21 cellular contexts compared by ENCODE assay signal in the genomic region with DNA sequence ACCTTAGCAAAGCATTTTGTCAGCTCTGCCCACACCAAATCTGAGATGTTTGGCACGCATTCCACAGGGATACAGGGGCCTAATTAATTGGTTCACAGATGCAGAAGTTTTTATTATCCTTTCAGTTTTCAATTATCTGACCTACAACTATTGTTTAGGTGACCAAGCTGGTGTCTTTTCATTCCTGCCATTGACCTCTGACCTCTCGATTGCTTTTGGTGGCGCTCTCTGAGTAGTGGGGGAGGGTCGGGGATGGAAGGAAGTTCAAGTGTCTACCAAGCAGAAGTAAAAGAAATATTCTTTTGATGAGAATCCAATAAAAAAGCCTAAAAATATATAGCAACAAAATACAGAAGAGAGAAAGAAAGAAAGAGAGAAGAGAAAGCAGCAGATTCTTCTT. TPM values are rescaled to one million over a fixed set of nuclear protein-coding genes. Genes with fewer than 3 reads are reported as not detected.
DNase-seq lines count a peak whose midpoint lies in the region; ATAC-seq and TF ChIP-seq lines count a peak whose summit lies in the region.
"Had no signal": no experiment of that assay in that cellular context is flagged by ENCODE, and none has a peak within 500 bp of the region (broad histone marks: within the 10 kb centered on the region; RNA-seq: fewer than 3 reads in every experiment).

No MANE protein-coding gene starts in this region.

- CTCF ChIA-PET in CD8-positive, alpha-beta T cell (lab: Charles Lee): no interaction called here
- CTCF ChIA-PET in activated CD4-positive, alpha-beta memory T cell treated with anti-CD3 and anti-CD28 coated beads for 36 hours (lab: Charles Lee): no interaction called here

- ATAC-seq in CD8-positive, alpha-beta T cell: no peak
- no peak for ATAC-seq in memory B cell (ENCODE audit: low read depth)

- H3K9me3 ChIP-seq in CD8-positive, alpha-beta T cell (ENCODE audit: low read length): no peaks in the 10 kb centered on the region
- H3K9me3 ChIP-seq: MG63 had no signal

- H3K27me3 Mint-ChIP-seq in T-helper 1 cell treated with Interleukin-12 subunit alpha and Interleukin-12 subunit beta and Interleukin-4 antibody, amounts not matched to agents 30 μg/mL and 1 μg/mL, for 36 hours (ENCODE audit: low read depth): no peaks in the 10 kb centered on the region
- H3K27me3 Mint-ChIP-seq in CD8-positive, alpha-beta T cell (ENCODE audit: low read depth): no peaks in the 10 kb centered on the region
- no peaks in the 10 kb centered on the region for H3K27me3 Mint-ChIP-seq in activated CD4-positive, alpha-beta memory T cell treated with anti-CD3 and anti-CD28 coated beads for 36 hours
- H3K27me3 Mint-ChIP-seq in memory B cell: peaks cover 4% of the 10 kb centered on the region
- H3K27me3 Mint-ChIP-seq in glutamatergic neuron (ENCODE audit: unreplicated experiment): peaks cover 4% of the 10 kb centered on the region

- no peak overlapping the region for H3K4me3 ChIP-seq in CD8-positive, alpha-beta T cell (ENCODE audit: low read depth, low read length)
- H3K4me3 ChIP-seq: BLaER1 treated with 17β-estradiol and CSF1 and Interleukin-3, amounts not matched to agents 10 nM and 100 nM; MG63; SK-N-MC had no signal

- peaks cover 42% of the 10 kb centered on the region for H3K4me1 Mint-ChIP-seq in T-helper 1 cell treated with Interleukin-12 subunit alpha and Interleukin-12 subunit beta and Interleukin-4 antibody, amounts not matched to agents 30 μg/mL and 1 μg/mL, for 36 hours (ENCODE audit: low read depth)
- peaks cover 11% of the 10 kb centered on the region for H3K4me1 Mint-ChIP-seq in CD8-positive, alpha-beta T cell (ENCODE audit: low read depth)
- peaks cover 54% of the 10 kb centered on the region for H3K4me1 Mint-ChIP-seq in activated CD4-positive, alpha-beta memory T cell treated with anti-CD3 and anti-CD28 coated beads for 36 hours (ENCODE audit: low read depth)
- peaks cover 36% of the 10 kb centered on the region for H3K4me1 Mint-ChIP-seq in memory B cell
- no peaks in the 10 kb centered on the region for H3K4me1 Mint-ChIP-seq in glutamatergic neuron (ENCODE audit: low read depth, unreplicated experiment)

- no peak overlapping the region for H3K27ac ChIP-seq in CD8-positive, alpha-beta T cell (ENCODE audit: low read depth, low read length)
- H3K27ac ChIP-seq: RWPE1, SK-N-MC had no signal

- H3K27ac Mint-ChIP-seq in T-helper 1 cell treated with Interleukin-12 subunit alpha and Interleukin-12 subunit beta and Interleukin-4 antibody, amounts not matched to agents 30 μg/mL and 1 μg/mL, for 36 hours: peak overlapping the region; percentile 51
- peak overlapping the region; percentile 16 for H3K27ac Mint-ChIP-seq in CD8-positive, alpha-beta T cell
- peak overlapping the region; percentile 89 for H3K27ac Mint-ChIP-seq in activated CD4-positive, alpha-beta memory T cell treated with anti-CD3 and anti-CD28 coated beads for 36 hours
- H3K27ac Mint-ChIP-seq in memory B cell (no peak overlapping the region), glutamatergic neuron (ENCODE audit: unreplicated experiment) (no peak overlapping the region)
- H3K27ac Mint-ChIP-seq: CD4-positive, alpha-beta memory T cell had no signal

- H3K4me1 ChIP-seq in CD8-positive, alpha-beta T cell (ENCODE audit: insufficient read depth, low read length): peaks cover 4% of the 10 kb centered on the region

- H3K27me3 ChIP-seq in CD8-positive, alpha-beta T cell (ENCODE audit: insufficient read depth, low read length): no peaks in the 10 kb centered on the region
- H3K27me3 ChIP-seq: BLaER1 treated with 17β-estradiol and CSF1 and Interleukin-3, amounts not matched to agents 10 nM and 100 nM; MG63 had no signal

- H3K36me3 ChIP-seq in CD8-positive, alpha-beta T cell (ENCODE audit: insufficient read depth, low read length): no peaks in the 10 kb centered on the region
- H3K36me3 ChIP-seq: BLaER1 treated with 17β-estradiol and CSF1 and Interleukin-3, amounts not matched to agents 10 nM and 100 nM; MG63 had no signal

- POLR2A ChIA-PET in CD8-positive, alpha-beta T cell (lab: Charles Lee): interaction anchor here (0.7 kb wide), 1 partner anchor 30 kb away, joined by 3 read pairs; no protein-coding TSS in a partner anchor
- POLR2A ChIA-PET in activated CD4-positive, alpha-beta memory T cell treated with anti-CD3 and anti-CD28 coated beads for 36 hours (lab: Charles Lee): no interaction called here

- DNase-seq in T-helper 1 cell (no peak), memory B cell (ENCODE audit: low spot score in 2 of 2) (no peak), NCI-H146 (lab: John Stamatoyannopoulos, UW) (no peak), iPS-NIHi11 (ENCODE audit: low spot score) (no peak), glutamatergic neuron (no peak)
- no peak for DNase-seq in CD8-positive, alpha-beta T cell
- no peak for DNase-seq in activated CD4-positive, alpha-beta memory T cell treated with anti-CD3 and anti-CD28 coated beads for 36 hours
- DNase-seq: 8988T; CD4-positive, alpha-beta memory T cell; DMS153; GDM1; H7; Kasumi-1; MG63; NCI-H748 treated with DMSO at 0.1 percent for 48 hours; NK-92 treated with Interleukin-12 subunit alpha and Interleukin-12 subunit beta, amount 100 ng/mL, for 24 hours; SHP77 treated with DMSO at 0.1 percent for 48 hours had no signal

- no peak overlapping the region for H3K4me3 Mint-ChIP-seq in T-helper 1 cell treated with Interleukin-12 subunit alpha and Interleukin-12 subunit beta and Interleukin-4 antibody, amounts not matched to agents 30 μg/mL and 1 μg/mL, for 36 hours
- H3K4me3 Mint-ChIP-seq in CD8-positive, alpha-beta T cell: no peak overlapping the region
- H3K4me3 Mint-ChIP-seq in activated CD4-positive, alpha-beta memory T cell treated with anti-CD3 and anti-CD28 coated beads for 36 hours: no peak overlapping the region
- H3K4me3 Mint-ChIP-seq in memory B cell (peak overlapping the region; percentile 9), glutamatergic neuron (ENCODE audit: unreplicated experiment) (no peak overlapping the region)
- H3K4me3 Mint-ChIP-seq: CD4-positive, alpha-beta memory T cell had no signal

- peaks cover 9% of the 10 kb centered on the region for H3K36me3 Mint-ChIP-seq in T-helper 1 cell treated with Interleukin-12 subunit alpha and Interleukin-12 subunit beta and Interleukin-4 antibody, amounts not matched to agents 30 μg/mL and 1 μg/mL, for 36 hours (ENCODE audit: low read depth)
- peaks cover 2% of the 10 kb centered on the region for H3K36me3 Mint-ChIP-seq in CD8-positive, alpha-beta T cell
- H3K36me3 Mint-ChIP-seq in activated CD4-positive, alpha-beta memory T cell treated with anti-CD3 and anti-CD28 coated beads for 36 hours: peaks cover 6% of the 10 kb centered on the region
- H3K36me3 Mint-ChIP-seq in memory B cell (peaks cover 5% of the 10 kb centered on the region), glutamatergic neuron (ENCODE audit: unreplicated experiment) (peaks cover 13% of the 10 kb centered on the region)

- TF ChIP-seq CTCF in CD8-positive, alpha-beta T cell (IDR thresholded peaks at IDR 0.05): no peak
- TF ChIP-seq CTCF in glutamatergic neuron (IDR thresholded peaks at IDR 0.05; ENCODE audit: partially characterized antibody, unreplicated experiment): no peak

- intact Hi-C loops in CD8-positive, alpha-beta T cell (cut with DNase I, micrococcal nuclease): no loop called here
- intact Hi-C loops in activated CD4-positive, alpha-beta memory T cell treated with anti-CD3 and anti-CD28 coated beads for 36 hours (cut with micrococcal nuclease): no loop called here

- peaks cover 19% of the 10 kb centered on the region for H3K9me3 Mint-ChIP-seq in T-helper 1 cell treated with Interleukin-12 subunit alpha and Interleukin-12 subunit beta and Interleukin-4 antibody, amounts not matched to agents 30 μg/mL and 1 μg/mL, for 36 hours
- peaks cover 7% of the 10 kb centered on the region for H3K9me3 Mint-ChIP-seq in CD8-positive, alpha-beta T cell
- H3K9me3 Mint-ChIP-seq in activated CD4-positive, alpha-beta memory T cell treated with anti-CD3 and anti-CD28 coated beads for 36 hours: peaks cover 11% of the 10 kb centered on the region
- peaks cover 1% of the 10 kb centered on the region for H3K9me3 Mint-ChIP-seq in memory B cell
- H3K9me3 Mint-ChIP-seq in glutamatergic neuron (ENCODE audit: unreplicated experiment): peaks cover 5% of the 10 kb centered on the region

RNA-seq across cellular contexts. Expression of a gene that starts 28.8 kb away (rescaled TPM):
- total RNA-seq in CD8-positive, alpha-beta T cell: 10 to 100 TPM; 50.2 to 50.7 TPM
- 10 to 100 TPM; 23.4 to 24.5 TPM for total RNA-seq in activated CD4-positive, alpha-beta memory T cell treated with anti-CD3 and anti-CD28 coated beads for 36 hours
- 25.4 TPM for total RNA-seq in glutamatergic neuron (ENCODE audit: unreplicated experiment)

Comparison
In these comparisons a context has a peak if more than half of its experiments do, and no peak if none do; other contexts are left out.
1. H3K27ac Mint-ChIP-seq: peak in T-helper 1 cell treated with Interleukin-12 subunit alpha and Interleukin-12 subunit beta and Interleukin-4 antibody, amounts not matched to agents 30 μg/mL and 1 μg/mL, for 36 hours (single experiment), CD8-positive, alpha-beta T cell (single experiment) and activated CD4-positive, alpha-beta memory T cell treated with anti-CD3 and anti-CD28 coated beads for 36 hours (single experiment); none in memory B cell (single experiment) and glutamatergic neuron (single experiment).